Comparison of ENCODE assay signal across 9 cellular contexts in genomic region chr2:70095833-70096670, GRCh38. TPM values are rescaled to one million over a fixed set of nuclear protein-coding genes. Genes with fewer than 3 reads are reported as not detected.
DNase-seq lines count a peak whose midpoint lies in the region; ATAC-seq and TF ChIP-seq lines count a peak whose summit lies in the region.
"Had no signal": no experiment of that assay in that cellular context is flagged by ENCODE, and none has a peak within 500 bp of the region (broad histone marks: within the 10 kb centered on the region; RNA-seq: fewer than 3 reads in every experiment).

No MANE protein-coding gene starts in this region.

- no peak for ATAC-seq in gastroesophageal sphincter
- ATAC-seq in mucosa of descending colon = no peak

- H3K9me3 Mint-ChIP-seq in activated CD4-positive, alpha-beta memory T cell treated with anti-CD3 and anti-CD28 coated beads for 36 hours = no peaks in the 10 kb centered on the region

- no peaks in the 10 kb centered on the region for H3K36me3 ChIP-seq in GM23248 (ENCODE audit: low read depth)
- H3K36me3 ChIP-seq in gastroesophageal sphincter = no peaks in the 10 kb centered on the region
- H3K36me3 ChIP-seq in mucosa of descending colon (ENCODE audit: low read depth) = no peaks in the 10 kb centered on the region

- H3K4me3 ChIP-seq in GM23248 = no peak overlapping the region
- peak overlapping the region in 1 of 2 donors; percentile 0 for H3K4me3 ChIP-seq in gastroesophageal sphincter
- H3K4me3 ChIP-seq in skin epidermis = no peak overlapping the region
- H3K4me3 ChIP-seq in mucosa of descending colon = no peak overlapping the region
- H3K4me3 ChIP-seq: SK-N-MC had no signal

- peak overlapping the region; percentile 56 for H3K9ac ChIP-seq in GM23248

- in situ Hi-C loops in GM23248 (cut with MboI) (no loop called here), KBM-7 (cut with MboI; ENCODE audit: low pct_unique_long_range_greater_than_20kb, low sequenced_read_pairs) (no loop called here)

- peak overlapping the region; percentile 57 for H3K4me3 Mint-ChIP-seq in activated CD4-positive, alpha-beta memory T cell treated with anti-CD3 and anti-CD28 coated beads for 36 hours

- H2AFZ ChIP-seq in GM23248 = peak overlapping the region; percentile 76

- no peak overlapping the region for H3K4me2 ChIP-seq in GM23248 (ENCODE audit: unreplicated experiment)

- TF ChIP-seq CTCF in gastroesophageal sphincter (IDR thresholded peaks at IDR 0.05) (no peak), mucosa of descending colon (IDR thresholded peaks at IDR 0.05) (no peak)

- H3K36me3 Mint-ChIP-seq in activated CD4-positive, alpha-beta memory T cell treated with anti-CD3 and anti-CD28 coated beads for 36 hours = peaks cover 2% of the 10 kb centered on the region

- intact Hi-C loops in activated CD4-positive, alpha-beta memory T cell treated with anti-CD3 and anti-CD28 coated beads for 36 hours (cut with micrococcal nuclease) = loop anchor here (1.0 kb wide), 3 partner anchors 7 to 12 kb away; partner anchors contain the start of gene PCBP1
- intact Hi-C loops in mucosa of descending colon (cut with DNase I, micrococcal nuclease) = no loop called here

- WGBS in GM23248 (ENCODE audit: low coverage in 1 of 2, low lambda C conversion rate in 2 of 2, missing lambda C conversion rate in 2 of 2), 2 experiments = 94 to 96% methylated on average over 14 of the region's 14 CpGs
- 81 to 90% methylated on average over 7 to 8 of the region's 14 CpGs for WGBS in gastroesophageal sphincter (ENCODE audit: low coverage in 1 of 2), 2 donors

- no peaks in the 10 kb centered on the region for H4K20me1 ChIP-seq in GM23248 (ENCODE audit: insufficient read depth)

- H3K4me1 Mint-ChIP-seq in activated CD4-positive, alpha-beta memory T cell treated with anti-CD3 and anti-CD28 coated beads for 36 hours (ENCODE audit: low read depth) = peaks cover 48% of the 10 kb centered on the region

- no peak for DNase-seq in GM23248
- DNase-seq in activated CD4-positive, alpha-beta memory T cell treated with anti-CD3 and anti-CD28 coated beads for 36 hours = no peak
- DNase-seq in KBM-7 = no peak
- DNase-seq in mucosa of descending colon = no peak
- DNase-seq in NCI-H526 (lab: John Stamatoyannopoulos, UW) = no peak
- no peak for DNase-seq in central memory CD4-positive, alpha-beta T cell

- CTCF ChIA-PET in activated CD4-positive, alpha-beta memory T cell treated with anti-CD3 and anti-CD28 coated beads for 36 hours (lab: Charles Lee) = interaction anchor here (1.0 to 3.0 kb wide), 2 partner anchors 9 to 28 kb away, joined by 3 to 27 read pairs; no protein-coding TSS in a partner anchor

- H3K27me3 ChIP-seq in GM23248 (replicated peaks; ENCODE audit: insufficient read depth) (no peaks in the 10 kb centered on the region), gastroesophageal sphincter (no peaks in the 10 kb centered on the region)

- H3K9me3 ChIP-seq in GM23248 (ENCODE audit: low read depth) (no peaks in the 10 kb centered on the region), gastroesophageal sphincter (no peaks in the 10 kb centered on the region), mucosa of descending colon (no peaks in the 10 kb centered on the region)

- peaks cover 12% of the 10 kb centered on the region for H3F3A ChIP-seq in GM23248 (ENCODE audit: insufficient read depth)

- H3K27ac ChIP-seq in GM23248 (peak overlapping the region; percentile 74), gastroesophageal sphincter (peak overlapping the region; percentile 74 to 86 (median 81)), skin epidermis (peak overlapping the region; percentile 24 to 100 (median 87))

- H3K27ac Mint-ChIP-seq in activated CD4-positive, alpha-beta memory T cell treated with anti-CD3 and anti-CD28 coated beads for 36 hours = peak overlapping the region; percentile 91

- H3K79me2 ChIP-seq in GM23248 (ENCODE audit: insufficient read depth) = no peaks in the 10 kb centered on the region

- H3K4me1 ChIP-seq in GM23248 (ENCODE audit: insufficient read depth) (peaks cover 10% of the 10 kb centered on the region), gastroesophageal sphincter (peaks cover 0 to 26% (median 4%) of the 10 kb centered on the region in 3 donors), mucosa of descending colon (ENCODE audit: low read depth) (peaks cover 21% of the 10 kb centered on the region)

- no peaks in the 10 kb centered on the region for H3K9me2 ChIP-seq in GM23248 (ENCODE audit: insufficient read depth)

- TF ChIP-seq POLR2A in gastroesophageal sphincter (IDR thresholded peaks at IDR 0.05) = no peak

- POLR2A ChIA-PET in activated CD4-positive, alpha-beta memory T cell treated with anti-CD3 and anti-CD28 coated beads for 36 hours (lab: Charles Lee) = interaction anchor here (0.9 to 5.8 kb wide), 8 partner anchors 11 to 45 kb away, joined by 3 to 39 read pairs (median 6); no protein-coding TSS in a partner anchor

- no peaks in the 10 kb centered on the region for H3K27me3 Mint-ChIP-seq in activated CD4-positive, alpha-beta memory T cell treated with anti-CD3 and anti-CD28 coated beads for 36 hours

- no peak for TF ChIP-seq EP300 in gastroesophageal sphincter (IDR thresholded peaks at IDR 0.05)

RNA-seq across cellular contexts. Expression of gene PCBP1, which starts 8.8 kb away (rescaled TPM):
- 23.8 and 29.8 TPM in 2 replicates for total RNA-seq in GM23248 (2014; rRNA removed; shearing (Covaris generic))
- 163 and 167 TPM in 2 replicates for polyA plus RNA-seq in GM23248 (2016; fragmentation: Nextera tagmentation; extraction: Ambion mirVana)
- total RNA-seq in activated CD4-positive, alpha-beta memory T cell treated with anti-CD3 and anti-CD28 coated beads for 36 hours = 100 to 1,000 TPM; 444 to 449 TPM
- total RNA-seq in gastroesophageal sphincter = 100 to 1,000 TPM; 117 to 222 (median 167) TPM
- 100 to 1,000 TPM; 243 to 383 (median 266) TPM for total RNA-seq in mucosa of descending colon
